ENCODE assay signal across 18 cellular contexts in genomic region chr16:57824880-57825279, GRCh38. TPM values are rescaled to one million over a fixed set of nuclear protein-coding genes. Genes with fewer than 3 reads are reported as not detected.
DNase-seq lines count a peak whose midpoint lies in the region; TF ChIP-seq lines count a peak whose summit lies in the region.
"Had no signal": no experiment of that assay in that cellular context is flagged by ENCODE, and none has a peak within 500 bp of the region (broad histone marks: within the 10 kb centered on the region; RNA-seq: fewer than 3 reads in every experiment).

No MANE protein-coding gene starts in this region.

- H3K36me3 Mint-ChIP-seq in Caco-2 (ENCODE audit: insufficient read depth, unreplicated experiment) (peaks cover 13% of the 10 kb centered on the region), nephron (ENCODE audit: low read depth) (no peaks in the 10 kb centered on the region)
- H3K36me3 Mint-ChIP-seq: activated naive CD8-positive, alpha-beta T cell treated with anti-CD3 and anti-CD28 coated beads, Interleukin-2, amount 10 ng/mL, durations not matched to agents 7 days and 5 days; naive thymus-derived CD8-positive, alpha-beta T cell had no signal

- intact Hi-C loops in Caco-2 (cut with micrococcal nuclease; ENCODE audit: unreplicated experiment) = loop anchor here (1.0 kb wide), 2 partner anchors 9 to 13 kb away; no protein-coding TSS in a partner anchor

- H3K4me3 Mint-ChIP-seq in Caco-2 (ENCODE audit: unreplicated experiment) (peak overlapping the region; percentile 59), nephron (peak overlapping the region in 1 of 3 experiments; percentile 71)
- H3K4me3 Mint-ChIP-seq: activated CD8-positive, alpha-beta T cell treated with anti-CD3 and anti-CD28 coated beads for 36 hours; activated naive CD8-positive, alpha-beta T cell treated with anti-CD3 and anti-CD28 coated beads, Interleukin-2, amount 10 ng/mL, durations not matched to agents 7 days and 5 days; activated T-cell treated with anti-CD3 and anti-CD28 coated beads, Interleukin-2, amount 50 U/mL, for 72 hours; naive thymus-derived CD8-positive, alpha-beta T cell; stimulated activated naive CD8-positive, alpha-beta T cell treated with anti-CD3 and anti-CD28 coated beads, Interleukin-15, amount 100 ng/mL, for 72 hours had no signal

- H3K4me3 ChIP-seq in Caco-2 (ENCODE audit: low read depth, low read length) (no peak overlapping the region), epithelial cell of esophagus (ENCODE audit: low read length) (no peak overlapping the region)
- H3K4me3 ChIP-seq: vagina had no signal

- H3K27ac Mint-ChIP-seq in Caco-2 (ENCODE audit: unreplicated experiment) = peak overlapping the region; percentile 86
- H3K27ac Mint-ChIP-seq in nephron = peak overlapping the region; percentile 15 to 46 (median 38)
- H3K27ac Mint-ChIP-seq: activated CD8-positive, alpha-beta T cell treated with anti-CD3 and anti-CD28 coated beads for 36 hours; activated naive CD8-positive, alpha-beta T cell treated with anti-CD3 and anti-CD28 coated beads, Interleukin-2, amount 10 ng/mL, durations not matched to agents 7 days and 5 days; activated T-cell treated with anti-CD3 and anti-CD28 coated beads, Interleukin-2, amount 50 U/mL, for 72 hours; naive thymus-derived CD8-positive, alpha-beta T cell had no signal

- H3K27me3 Mint-ChIP-seq in Caco-2 (ENCODE audit: insufficient read depth, unreplicated experiment) = no peaks in the 10 kb centered on the region
- H3K27me3 Mint-ChIP-seq in nephron (ENCODE audit: low read depth) = peaks cover 8% of the 10 kb centered on the region

- DNase-seq in Caco-2 (peak; percentile 88 to 93), LoVo (ENCODE audit: low spot score) (peak; percentile 62), epithelial cell of esophagus (ENCODE audit: low read depth) (peak; percentile 54), DMS153 (lab: John Stamatoyannopoulos, UW) (no peak), Kasumi-1 (lab: John Stamatoyannopoulos, UW) (no peak), HT-29 (ENCODE audit: low spot score) (no peak), anterior cingulate cortex (lab: John Stamatoyannopoulos, UW) (no peak)
- DNase-seq: activated CD8-positive, alpha-beta T cell treated with anti-CD3 and anti-CD28 coated beads for 36 hours; activated naive CD8-positive, alpha-beta T cell treated with anti-CD3 and anti-CD28 coated beads, Interleukin-2, amount 10 ng/mL, durations not matched to agents 7 days and 5 days; activated T-cell treated with anti-CD3 and anti-CD28 coated beads, Interleukin-2, amount 50 U/mL, for 72 hours; H7; naive thymus-derived CD8-positive, alpha-beta T cell; NCI-H1694 treated with DMSO at 0.1 percent for 48 hours; NCI-H69; stimulated activated CD4-positive, alpha-beta T cell treated with anti-CD3 and anti-CD28 coated beads, Interleukin-15, amount 100 ng/mL, for 24 hours; stimulated activated naive CD8-positive, alpha-beta T cell treated with anti-CD3 and anti-CD28 coated beads, Interleukin-15, amount 100 ng/mL, for 72 hours had no signal

- peaks cover 75% of the 10 kb centered on the region for H3K4me1 ChIP-seq in Caco-2
- H3K4me1 ChIP-seq: vagina had no signal

- H3K9me3 Mint-ChIP-seq in Caco-2 (ENCODE audit: unreplicated experiment) = no peaks in the 10 kb centered on the region
- H3K9me3 Mint-ChIP-seq in nephron = no peaks in the 10 kb centered on the region
- H3K9me3 Mint-ChIP-seq: activated CD8-positive, alpha-beta T cell treated with anti-CD3 and anti-CD28 coated beads for 36 hours; activated naive CD8-positive, alpha-beta T cell treated with anti-CD3 and anti-CD28 coated beads, Interleukin-2, amount 10 ng/mL, durations not matched to agents 7 days and 5 days; activated T-cell treated with anti-CD3 and anti-CD28 coated beads, Interleukin-2, amount 50 U/mL, for 72 hours; naive thymus-derived CD8-positive, alpha-beta T cell; stimulated activated naive CD8-positive, alpha-beta T cell treated with anti-CD3 and anti-CD28 coated beads, Interleukin-15, amount 100 ng/mL, for 72 hours had no signal

- POLR2A ChIA-PET in Caco-2 (lab: Charles Lee) = interaction anchor here (1.2 kb wide), 1 partner anchor 9 kb away, joined by 3 read pairs; no protein-coding TSS in a partner anchor

- BruUV-seq in Caco-2 (replicated peaks; lab: Mats Ljungman, UMichigan) = no TSS peak

- H3K27me3 ChIP-seq in Caco-2 (replicated peaks; ENCODE audit: control insufficient read depth, insufficient read depth, low read length) = no peaks in the 10 kb centered on the region
- H3K27me3 ChIP-seq: vagina had no signal

- H3K4me1 Mint-ChIP-seq in Caco-2 (ENCODE audit: low read depth, unreplicated experiment) (peaks cover 69% of the 10 kb centered on the region), nephron (peaks cover 45% of the 10 kb centered on the region)
- H3K4me1 Mint-ChIP-seq: activated naive CD8-positive, alpha-beta T cell treated with anti-CD3 and anti-CD28 coated beads, Interleukin-2, amount 10 ng/mL, durations not matched to agents 7 days and 5 days; naive thymus-derived CD8-positive, alpha-beta T cell; stimulated activated naive CD8-positive, alpha-beta T cell treated with anti-CD3 and anti-CD28 coated beads, Interleukin-15, amount 100 ng/mL, for 72 hours had no signal

- no peaks in the 10 kb centered on the region for H3K36me3 ChIP-seq in Caco-2 (ENCODE audit: control insufficient read depth, insufficient read depth, low read length)
- H3K36me3 ChIP-seq: vagina had no signal

- TF ChIP-seq CTCF in Caco-2 (IDR thresholded peaks at IDR 0.05; ENCODE audit: insufficient read depth in 1 of 2, low read depth in 1 of 2, low read length in 1 of 2, severe bottlenecking in 1 of 2, unreplicated experiment in 1 of 2) = no peak
- TF ChIP-seq CTCF in epithelial cell of esophagus (IDR thresholded peaks at IDR 0.05; ENCODE audit: insufficient read depth, low read depth, low read length, missing control alignments) = no peak
- TF ChIP-seq CTCF in nephron (IDR thresholded peaks at IDR 0.05; ENCODE audit: unreplicated experiment in 3 of 3) = no peak

- CTCF ChIA-PET in Caco-2 (lab: Charles Lee) = no interaction called here

- H3K9me3 ChIP-seq in Caco-2 = no peaks in the 10 kb centered on the region
- H3K9me3 ChIP-seq: vagina had no signal

RNA-seq across cellular contexts. Expression of gene KIFC3, which starts 22.6 kb away (rescaled TPM):
- total RNA-seq in Caco-2 (2022) = 103 and 108 TPM in 2 replicates
- total RNA-seq in HT-29 (2014; rRNA removed; shearing (Covaris generic)) = 37.8 and 43.4 TPM in 2 replicates

Comparison
In these comparisons a context has a peak if more than half of its experiments do, and no peak if none do; other contexts are left out.
1. DNase-seq: peak in Caco-2 (2 of 2), LoVo (single experiment) and epithelial cell of esophagus (single experiment); none in DMS153 (single experiment), Kasumi-1 (0 of 2), HT-29 (single experiment) and anterior cingulate cortex (0 of 58).